Comparison of ENCODE assay signal across 26 cellular contexts in genomic region chr12:79247494-79247893, GRCh38.
"Had no signal": no experiment of that assay in that cellular context is flagged by ENCODE, and none has a peak within 500 bp of the region (broad histone marks: within the 10 kb centered on the region; RNA-seq: fewer than 3 reads in every experiment).

No MANE protein-coding gene starts in this region.

- H3K36me3 Mint-ChIP-seq: activated naive CD8-positive, alpha-beta T cell had no signal

- ATAC-seq: activated T-cell treated with anti-CD3 and anti-CD28 coated beads, Interleukin-2, amount 50 U/mL, for 4 hours; activated T-helper 17 cell treated with anti-CD3 and anti-CD28 coated beads, Interleukin-2, amount 50 U/mL, for 72 hours; esophagus mucosa had no signal

- H3K36me3 ChIP-seq: brain microvascular endothelial cell had no signal

- H3K27ac Mint-ChIP-seq: activated CD4-positive, alpha-beta memory T cell treated with anti-CD3 and anti-CD28 coated beads, Interleukin-2, amount 10 ng/mL, durations not matched to agents 7 days and 5 days; activated CD4-positive, alpha-beta T cell treated with anti-CD3 and anti-CD28 coated beads, Interleukin-2, amount 10 ng/mL, durations not matched to agents 7 days and 5 days; activated naive CD8-positive, alpha-beta T cell; activated T-helper 17 cell treated with anti-CD3 and anti-CD28 coated beads, Interleukin-2, amount 50 U/mL, for 72 hours; dendritic cell treated with granulocyte-macrophage colony-stimulating factor and Interleukin-4, amounts not matched to agents 40 ng/mL and 50 ng/mL, for 4 days; endodermal cell had no signal

- H3K27me3 ChIP-seq: brain microvascular endothelial cell, dorsolateral prefrontal cortex had no signal

- H3K27ac ChIP-seq: brain microvascular endothelial cell, coronary artery, dorsolateral prefrontal cortex had no signal

- H3K27me3 Mint-ChIP-seq: activated CD4-positive, alpha-beta memory T cell treated with anti-CD3 and anti-CD28 coated beads, Interleukin-2, amount 10 ng/mL, durations not matched to agents 7 days and 5 days; activated CD4-positive, alpha-beta T cell treated with anti-CD3 and anti-CD28 coated beads, Interleukin-2, amount 10 ng/mL, durations not matched to agents 7 days and 5 days; activated naive CD8-positive, alpha-beta T cell; activated T-helper 17 cell treated with anti-CD3 and anti-CD28 coated beads, Interleukin-2, amount 50 U/mL, for 72 hours; central memory CD8-positive, alpha-beta T cell; dendritic cell treated with granulocyte-macrophage colony-stimulating factor and Interleukin-4, amounts not matched to agents 40 ng/mL and 50 ng/mL, for 4 days had no signal

- H3K9me3 Mint-ChIP-seq: endodermal cell had no signal

- DNase-seq: activated CD4-positive, alpha-beta memory T cell treated with anti-CD3 and anti-CD28 coated beads, Interleukin-2, amount 10 ng/mL, durations not matched to agents 7 days and 5 days; activated CD4-positive, alpha-beta T cell treated with anti-CD3 and anti-CD28 coated beads for 1 hour; activated CD4-positive, alpha-beta T cell treated with anti-CD3 and anti-CD28 coated beads for 4 hours; activated CD4-positive, alpha-beta T cell treated with anti-CD3 and anti-CD28 coated beads, Interleukin-2, amount 10 ng/mL, durations not matched to agents 7 days and 5 days; activated CD4-positive, alpha-beta T cell treated with anti-CD3 and anti-CD28 coated beads, Interleukin-2, amount 50 U/mL, for 4 hours; activated CD8-positive, alpha-beta memory T cell treated with anti-CD3 and anti-CD28 coated beads, Interleukin-2, amount 50 U/mL, for 48 hours; activated effector memory CD4-positive, alpha-beta T cell treated with Interleukin-2 at 50 U/mL for 16 hours; activated gamma-delta T cell treated with Interleukin-2 at 50 U/mL for 16 hours; activated naive CD4-positive, alpha-beta T cell treated with anti-CD3 and anti-CD28 coated beads, Interleukin-2, amount 50 U/mL, for 16 hours; activated naive CD4-positive, alpha-beta T cell treated with Interleukin-2 at 50 U/mL for 16 hours; activated T-cell treated with anti-CD3 and anti-CD28 coated beads for 4 hours; activated T-cell treated with anti-CD3 and anti-CD28 coated beads, Interleukin-2, amount 50 U/mL, for 4 hours; amniotic stem cell; anterior cingulate cortex; brain microvascular endothelial cell; dorsolateral prefrontal cortex; effector memory CD4-positive, alpha-beta T cell; endodermal cell; foreskin fibroblast; T-helper 2 cell had no signal

- H3K4me1 Mint-ChIP-seq: activated CD4-positive, alpha-beta memory T cell treated with anti-CD3 and anti-CD28 coated beads, Interleukin-2, amount 10 ng/mL, durations not matched to agents 7 days and 5 days; activated CD4-positive, alpha-beta T cell treated with anti-CD3 and anti-CD28 coated beads, Interleukin-2, amount 10 ng/mL, durations not matched to agents 7 days and 5 days; activated T-helper 17 cell treated with anti-CD3 and anti-CD28 coated beads, Interleukin-2, amount 50 U/mL, for 72 hours; central memory CD8-positive, alpha-beta T cell; endodermal cell had no signal

- H3K4me3 ChIP-seq: coronary artery, dorsolateral prefrontal cortex had no signal

- H3K4me3 Mint-ChIP-seq: activated CD4-positive, alpha-beta memory T cell treated with anti-CD3 and anti-CD28 coated beads, Interleukin-2, amount 10 ng/mL, durations not matched to agents 7 days and 5 days; activated CD4-positive, alpha-beta T cell treated with anti-CD3 and anti-CD28 coated beads, Interleukin-2, amount 10 ng/mL, durations not matched to agents 7 days and 5 days; activated naive CD8-positive, alpha-beta T cell; activated T-cell treated with anti-CD3 and anti-CD28 coated beads, Interleukin-2, amount 50 U/mL, for 4 hours; activated T-helper 17 cell treated with anti-CD3 and anti-CD28 coated beads, Interleukin-2, amount 50 U/mL, for 72 hours; central memory CD8-positive, alpha-beta T cell; dendritic cell treated with granulocyte-macrophage colony-stimulating factor and Interleukin-4, amounts not matched to agents 40 ng/mL and 50 ng/mL, for 4 days; endodermal cell had no signal
